Comparison of ENCODE assay signal across 35 cellular contexts in genomic region chr10:58957517-58957916, GRCh38.
"Had no signal": no experiment of that assay in that cellular context is flagged by ENCODE, and none has a peak within 500 bp of the region (broad histone marks: within the 10 kb centered on the region; RNA-seq: fewer than 3 reads in every experiment).

No MANE protein-coding gene starts in this region.

- DNase-seq: activated CD4-positive, alpha-beta memory T cell treated with anti-CD3 and anti-CD28 coated beads for 36 hours; activated CD4-positive, alpha-beta T cell treated with anti-CD3 and anti-CD28 coated beads for 4 hours; activated CD4-positive, alpha-beta T cell treated with anti-CD3 and anti-CD28 coated beads, Interleukin-2, amount 50 U/mL, for 1 hour; activated CD8-positive, alpha-beta memory T cell treated with anti-CD3 and anti-CD28 coated beads, Interleukin-2, amount 50 U/mL, for 4 hours; activated gamma-delta T cell treated with Interleukin-2 at 50 U/mL for 16 hours; activated naive CD4-positive, alpha-beta T cell treated with anti-CD3 and anti-CD28 coated beads for 36 hours; activated T-cell treated with anti-CD3 and anti-CD28 coated beads for 4 hours; activated T-cell treated with anti-CD3 and anti-CD28 coated beads, Interleukin-2, amount 50 U/mL, for 4 hours; adrenal gland; caudate nucleus; cerebellar nuclear complex; Karpas-422; MG63; NCI-H1048; NCI-H1105 treated with DMSO at 0.1 percent for 48 hours; NCI-H146; NCI-H187; NCI-H2029 treated with DMSO at 0.1 percent for 48 hours; NCI-H2107; NCI-H345; NCI-H524 treated with DMSO at 0.1 percent for 48 hours; Peyer's patch; RPMI8226; SHP77 treated with DMSO at 0.1 percent for 48 hours; SK-N-SH had no signal

- ATAC-seq: activated CD4-positive, CD25-positive, alpha-beta regulatory T cell treated with anti-CD3 and anti-CD28 coated beads, Interleukin-2, amount 50 U/mL, for 24 hours; activated naive CD4-positive, alpha-beta T cell treated with anti-CD3 and anti-CD28 coated beads, Interleukin-2, amount 50 U/mL, for 72 hours; activated T-cell treated with anti-CD3 and anti-CD28 coated beads, Interleukin-2, amount 50 U/mL, for 4 hours; WTC11 had no signal

- H3K27me3 ChIP-seq: adrenal gland, MG63, Peyer's patch, SJSA1 had no signal

- H3K27ac ChIP-seq: adrenal gland, Peyer's patch, SJSA1 had no signal

- H3K36me3 Mint-ChIP-seq: activated CD4-positive, alpha-beta memory T cell treated with anti-CD3 and anti-CD28 coated beads for 36 hours; activated naive CD4-positive, alpha-beta T cell treated with anti-CD3 and anti-CD28 coated beads, Interleukin-2, amount 50 U/mL, for 72 hours; brain; WTC11 had no signal

- H3K36me3 ChIP-seq: adrenal gland, MG63, Peyer's patch, SJSA1 had no signal

- H3K4me3 ChIP-seq: adrenal gland, MG63, Peyer's patch, SJSA1 had no signal

- FAIRE-seq: bronchial epithelial cell, TTC549 had no signal

- H3K9me3 Mint-ChIP-seq: activated CD4-positive, alpha-beta memory T cell treated with anti-CD3 and anti-CD28 coated beads for 36 hours; activated naive CD4-positive, alpha-beta T cell treated with anti-CD3 and anti-CD28 coated beads for 36 hours; activated T-cell treated with anti-CD3 and anti-CD28 coated beads, Interleukin-2, amount 50 U/mL, for 4 hours; activated T-helper 1 cell treated with anti-CD3 and anti-CD28 coated beads, Interleukin-12 subunit alpha, Interleukin-12 subunit beta, Interleukin-2, Interleukin-4 antibody, amounts not matched to agents 30 ng/mL and 10 ng/mL and 1 ng/mL, durations not matched to agents 14 hours and 24 hours and 36 hours; brain; T-helper 1 cell treated with Interleukin-12 subunit alpha and Interleukin-12 subunit beta and Interleukin-4 antibody, amounts not matched to agents 30 μg/mL and 1 μg/mL, for 36 hours; T-helper 2 cell treated with Interferon-gamma antibody and Interleukin-4, amounts not matched to agents 5 μg/mL and 100 μg/mL, for 36 hours; WTC11 had no signal

- H3K4me3 Mint-ChIP-seq: activated CD4-positive, alpha-beta memory T cell treated with anti-CD3 and anti-CD28 coated beads for 36 hours; activated naive CD4-positive, alpha-beta T cell treated with anti-CD3 and anti-CD28 coated beads for 36 hours; activated T-cell treated with anti-CD3 and anti-CD28 coated beads, Interleukin-2, amount 50 U/mL, for 4 hours; activated T-helper 1 cell treated with anti-CD3 and anti-CD28 coated beads, Interleukin-12 subunit alpha, Interleukin-12 subunit beta, Interleukin-2, Interleukin-4 antibody, amounts not matched to agents 30 ng/mL and 10 ng/mL and 1 ng/mL, durations not matched to agents 14 hours and 24 hours and 36 hours; brain; T-helper 1 cell treated with Interleukin-12 subunit alpha and Interleukin-12 subunit beta and Interleukin-4 antibody, amounts not matched to agents 30 μg/mL and 1 μg/mL, for 36 hours; T-helper 2 cell treated with Interferon-gamma antibody and Interleukin-4, amounts not matched to agents 5 μg/mL and 100 μg/mL, for 36 hours; WTC11 had no signal

- H3K9me3 ChIP-seq: adrenal gland, MG63, Peyer's patch, SJSA1, SK-N-SH had no signal

- H3K27ac Mint-ChIP-seq: activated CD4-positive, alpha-beta memory T cell treated with anti-CD3 and anti-CD28 coated beads for 36 hours; activated naive CD4-positive, alpha-beta T cell treated with anti-CD3 and anti-CD28 coated beads for 36 hours; activated naive CD4-positive, alpha-beta T cell treated with anti-CD3 and anti-CD28 coated beads, Interleukin-2, amount 50 U/mL, for 72 hours; activated T-helper 1 cell treated with anti-CD3 and anti-CD28 coated beads, Interleukin-12 subunit alpha, Interleukin-12 subunit beta, Interleukin-2, Interleukin-4 antibody, amounts not matched to agents 30 ng/mL and 10 ng/mL and 1 ng/mL, durations not matched to agents 14 hours and 24 hours and 36 hours; T-helper 1 cell treated with Interleukin-12 subunit alpha and Interleukin-12 subunit beta and Interleukin-4 antibody, amounts not matched to agents 30 μg/mL and 1 μg/mL, for 36 hours; T-helper 2 cell treated with Interferon-gamma antibody and Interleukin-4, amounts not matched to agents 5 μg/mL and 100 μg/mL, for 36 hours; WTC11 had no signal

- H3K4me1 Mint-ChIP-seq: WTC11 had no signal

- H3K27me3 Mint-ChIP-seq: brain had no signal
